Comparison of ENCODE assay signal across 1 cellular context in genomic region chr2:63988842-63989436, GRCh38.
TF ChIP-seq lines count a peak whose summit lies in the region.

No MANE protein-coding gene starts in this region.

TF ChIP-seq in HepG2, 621 proteins besides CTCF, POLR2A, EP300 and RAD21 (continued from another document):
- TF ChIP-seq HOMEZ (CRISPR knock-in tag; IDR thresholded peaks at IDR 0.05; ENCODE audit: low read depth) (peak; percentile 92), ESRRA (CRISPR knock-in tag; IDR thresholded peaks at IDR 0.05; ENCODE audit: low read depth) (peak; percentile 48; the same call in 1 of the 2 replicates), SOX5 (CRISPR knock-in tag; IDR thresholded peaks at IDR 0.05; ENCODE audit: borderline replicate concordance) (0 out of 2 replicates have a peak, but pooled peaks have one; percentile 25), ZBTB38 (CRISPR knock-in tag; IDR thresholded peaks at IDR 0.05) (peak; percentile 77), NFKBIZ (CRISPR knock-in tag; IDR thresholded peaks at IDR 0.05) (0 out of 2 replicates have a peak, but pooled peaks have one; percentile 10), ZNF34 (CRISPR knock-in tag; IDR thresholded peaks at IDR 0.05; ENCODE audit: borderline replicate concordance) (0 out of 2 replicates have a peak, but pooled peaks have one; percentile 18), MED1 (CRISPR knock-in tag; IDR thresholded peaks at IDR 0.05) (peak; percentile 89), MAX (IDR thresholded peaks at IDR 0.05) (peak; percentile 41; the same call in 1 of the 2 replicates), HOXA3 (CRISPR knock-in tag; IDR thresholded peaks at IDR 0.05) (peak; percentile 69), ZMYM4 (CRISPR knock-in tag; IDR thresholded peaks at IDR 0.05) (peak; percentile 54; the same call in 1 of the 2 replicates), SETDB1 (CRISPR knock-in tag; IDR thresholded peaks at IDR 0.05; ENCODE audit: borderline replicate concordance) (0 out of 2 replicates have a peak, but pooled peaks have one; percentile 40), FOXA3 (CRISPR knock-in tag; IDR thresholded peaks at IDR 0.05) (peak; percentile 18; the same call in 1 of the 2 replicates), SALL1 (CRISPR knock-in tag; IDR thresholded peaks at IDR 0.05) (peak; percentile 42), ZNF264 (CRISPR knock-in tag; IDR thresholded peaks at IDR 0.05) (0 out of 2 replicates have a peak, but pooled peaks have one; percentile 25)
- TF ChIP-seq, protein P1, sequence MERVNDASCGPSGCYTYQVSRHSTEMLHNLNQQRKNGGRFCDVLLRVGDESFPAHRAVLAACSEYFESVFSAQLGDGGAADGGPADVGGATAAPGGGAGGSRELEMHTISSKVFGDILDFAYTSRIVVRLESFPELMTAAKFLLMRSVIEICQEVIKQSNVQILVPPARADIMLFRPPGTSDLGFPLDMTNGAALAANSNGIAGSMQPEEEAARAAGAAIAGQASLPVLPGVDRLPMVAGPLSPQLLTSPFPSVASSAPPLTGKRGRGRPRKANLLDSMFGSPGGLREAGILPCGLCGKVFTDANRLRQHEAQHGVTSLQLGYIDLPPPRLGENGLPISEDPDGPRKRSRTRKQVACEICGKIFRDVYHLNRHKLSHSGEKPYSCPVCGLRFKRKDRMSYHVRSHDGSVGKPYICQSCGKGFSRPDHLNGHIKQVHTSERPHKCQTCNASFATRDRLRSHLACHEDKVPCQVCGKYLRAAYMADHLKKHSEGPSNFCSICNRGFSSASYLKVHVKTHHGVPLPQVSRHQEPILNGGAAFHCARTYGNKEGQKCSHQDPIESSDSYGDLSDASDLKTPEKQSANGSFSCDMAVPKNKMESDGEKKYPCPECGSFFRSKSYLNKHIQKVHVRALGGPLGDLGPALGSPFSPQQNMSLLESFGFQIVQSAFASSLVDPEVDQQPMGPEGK (CRISPR knock-in tag; IDR thresholded peaks at IDR 0.05) = 0 out of 2 replicates have a peak, but pooled peaks have one; percentile 25
